ENCODE assay signal across 8 cellular contexts in the genomic region with DNA sequence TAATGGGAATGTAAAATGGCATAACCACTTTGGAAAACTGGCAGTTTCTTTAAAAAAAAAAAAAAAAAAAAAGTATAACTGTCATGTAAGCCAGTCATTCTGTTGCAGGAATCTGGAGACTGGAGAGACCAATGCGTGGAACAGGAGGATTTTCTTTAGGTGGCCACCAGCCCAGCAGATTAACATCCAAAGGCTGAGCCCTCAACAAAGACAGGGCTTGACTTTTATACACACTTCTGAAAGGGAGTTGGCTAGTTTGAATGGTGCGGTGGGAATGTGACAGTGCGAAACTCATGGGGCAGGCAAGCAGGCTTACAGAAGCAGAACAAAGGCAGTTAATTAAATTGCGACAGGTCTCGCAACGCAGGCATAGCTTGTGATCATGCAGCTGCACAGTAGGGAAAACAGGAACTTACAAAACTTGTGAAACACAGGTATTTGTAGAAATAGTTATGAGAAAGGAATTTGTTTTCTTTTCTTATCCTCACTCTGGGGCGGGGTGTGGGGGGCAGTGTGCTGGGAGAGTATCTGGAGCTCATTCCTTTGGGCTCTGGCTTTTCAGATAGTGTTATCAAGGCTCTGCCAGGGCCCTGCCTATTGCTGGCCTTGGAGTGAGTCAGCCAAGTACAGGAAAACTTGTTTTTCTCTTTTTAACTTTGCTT. TPM values are rescaled to one million over a fixed set of nuclear protein-coding genes. Genes with fewer than 3 reads are reported as not detected.
A peak's percentile ranks its signal among the peaks of the same experiment; 100 is the strongest.
DNase-seq lines count a peak whose midpoint lies in the region; ATAC-seq and TF ChIP-seq lines count a peak whose summit lies in the region.

No MANE protein-coding gene starts in this region.

- DNase-seq in GM12865 (ENCODE audit: low read depth): peak; percentile 81
- peak; percentile 93 for DNase-seq in KBM-7
- DNase-seq in cardiac fibroblast (ENCODE audit: low read depth in 2 of 2): peak; percentile 90 to 95
- no peak for DNase-seq in mucosa of descending colon
- DNase-seq in amygdala (lab: John Stamatoyannopoulos, UW): no peak
- no peak for DNase-seq in NCI-H2029 treated with DMSO at 0.1 percent for 48 hours (lab: John Stamatoyannopoulos, UW)
- DNase-seq in NCI-H510A treated with DMSO at 0.1 percent for 48 hours (lab: John Stamatoyannopoulos, UW): no peak

- TF ChIP-seq CTCF in GM12865 (IDR thresholded peaks at IDR 0.05; ENCODE audit: insufficient read depth, low read depth, low read length, missing control alignments) (no peak), cardiac fibroblast (IDR thresholded peaks at IDR 0.05; ENCODE audit: low read depth, low read length) (no peak), mucosa of descending colon (IDR thresholded peaks at IDR 0.05) (no peak)

- H3K4me3 ChIP-seq in GM12865 (ENCODE audit: low read depth, low read length): no peak overlapping the region
- no peak overlapping the region for H3K4me3 ChIP-seq in cardiac fibroblast (replicated peaks in 1 of 2; ENCODE audit: low read depth in 2 of 2, low read length in 2 of 2)
- H3K4me3 ChIP-seq in mucosa of descending colon: no peak overlapping the region

- H3K4me1 ChIP-seq in mucosa of descending colon (ENCODE audit: low read depth): no peaks in the 10 kb centered on the region

- peak; percentile 66 for ATAC-seq in mucosa of descending colon
- no peak for ATAC-seq in HG03342 (IDR thresholded peaks at IDR 0.05; ENCODE audit: unreplicated experiment)

- H3K9me3 ChIP-seq in mucosa of descending colon: no peaks in the 10 kb centered on the region

- no peaks in the 10 kb centered on the region for H3K36me3 ChIP-seq in mucosa of descending colon (ENCODE audit: low read depth)

- intact Hi-C loops in mucosa of descending colon (cut with DNase I, micrococcal nuclease): no loop called here

- in situ Hi-C loops in KBM-7 (cut with MboI; ENCODE audit: low pct_unique_long_range_greater_than_20kb, low sequenced_read_pairs): no loop called here

RNA-seq across cellular contexts. Expression of gene UIMC1, which starts 12.0 kb away (rescaled TPM):
- 10 to 100 TPM; 30.7 to 57.8 (median 33.3) TPM for total RNA-seq in mucosa of descending colon

RNA-seq across cellular contexts. Expression of gene ZNF346, which starts 27.9 kb away (rescaled TPM):
- 10 to 100 TPM; 15.7 to 17.9 (median 16.7) TPM for total RNA-seq in mucosa of descending colon

Comparison
In these comparisons a context has a peak if more than half of its experiments do, and no peak if none do; other contexts are left out.
1. DNase-seq: peak in GM12865 (single experiment), KBM-7 (single experiment) and cardiac fibroblast (2 of 2); none in mucosa of descending colon (0 of 3), amygdala (0 of 56), NCI-H2029 treated with DMSO at 0.1 percent for 48 hours (single experiment) and NCI-H510A treated with DMSO at 0.1 percent for 48 hours (single experiment).